1 cellular context compared by ENCODE assay signal in the genomic region with DNA sequence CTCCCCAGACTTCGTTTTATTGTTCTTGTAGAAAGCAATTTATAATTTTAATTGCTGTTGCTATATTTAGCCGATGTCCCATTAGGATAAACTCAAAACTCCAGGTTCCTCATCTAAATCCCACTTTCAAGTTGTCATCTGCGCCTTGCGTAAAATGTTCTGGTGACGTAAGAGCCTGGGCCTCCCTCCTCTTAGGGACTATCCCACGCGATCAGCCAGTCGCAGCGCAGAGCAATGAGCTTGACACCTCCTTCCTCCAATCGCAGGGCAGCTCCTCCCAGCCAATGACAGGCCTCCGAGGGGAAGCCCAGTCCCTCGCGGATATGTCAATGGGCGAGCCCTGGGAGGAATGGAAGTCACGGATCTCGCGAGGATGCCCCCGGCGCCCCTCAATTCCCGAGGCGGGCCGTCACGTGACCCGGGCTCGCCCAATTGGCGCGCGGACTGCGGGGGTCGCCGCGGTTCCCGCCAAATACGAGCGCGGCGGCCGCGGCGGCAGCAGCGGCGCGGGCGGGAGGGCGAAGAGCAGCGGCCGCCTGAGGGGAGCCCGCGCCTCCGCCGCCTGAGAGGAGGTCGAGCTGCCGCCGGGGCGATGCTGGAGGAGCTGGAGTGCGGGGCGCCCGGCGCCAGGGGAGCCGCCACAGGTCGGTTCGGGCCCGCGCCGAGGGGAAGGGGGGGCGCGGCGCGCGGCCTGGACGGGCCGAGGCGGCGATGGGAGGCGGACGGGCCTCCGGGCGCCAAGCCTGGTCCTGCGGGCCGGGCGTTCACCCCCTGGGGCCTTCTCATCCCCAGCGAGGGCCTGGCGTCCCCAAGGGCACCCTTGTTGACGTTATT.
A peak's percentile ranks its signal among the peaks of the same experiment; 100 is the strongest.
TF ChIP-seq lines count a peak whose summit lies in the region.

A gene with protein sequence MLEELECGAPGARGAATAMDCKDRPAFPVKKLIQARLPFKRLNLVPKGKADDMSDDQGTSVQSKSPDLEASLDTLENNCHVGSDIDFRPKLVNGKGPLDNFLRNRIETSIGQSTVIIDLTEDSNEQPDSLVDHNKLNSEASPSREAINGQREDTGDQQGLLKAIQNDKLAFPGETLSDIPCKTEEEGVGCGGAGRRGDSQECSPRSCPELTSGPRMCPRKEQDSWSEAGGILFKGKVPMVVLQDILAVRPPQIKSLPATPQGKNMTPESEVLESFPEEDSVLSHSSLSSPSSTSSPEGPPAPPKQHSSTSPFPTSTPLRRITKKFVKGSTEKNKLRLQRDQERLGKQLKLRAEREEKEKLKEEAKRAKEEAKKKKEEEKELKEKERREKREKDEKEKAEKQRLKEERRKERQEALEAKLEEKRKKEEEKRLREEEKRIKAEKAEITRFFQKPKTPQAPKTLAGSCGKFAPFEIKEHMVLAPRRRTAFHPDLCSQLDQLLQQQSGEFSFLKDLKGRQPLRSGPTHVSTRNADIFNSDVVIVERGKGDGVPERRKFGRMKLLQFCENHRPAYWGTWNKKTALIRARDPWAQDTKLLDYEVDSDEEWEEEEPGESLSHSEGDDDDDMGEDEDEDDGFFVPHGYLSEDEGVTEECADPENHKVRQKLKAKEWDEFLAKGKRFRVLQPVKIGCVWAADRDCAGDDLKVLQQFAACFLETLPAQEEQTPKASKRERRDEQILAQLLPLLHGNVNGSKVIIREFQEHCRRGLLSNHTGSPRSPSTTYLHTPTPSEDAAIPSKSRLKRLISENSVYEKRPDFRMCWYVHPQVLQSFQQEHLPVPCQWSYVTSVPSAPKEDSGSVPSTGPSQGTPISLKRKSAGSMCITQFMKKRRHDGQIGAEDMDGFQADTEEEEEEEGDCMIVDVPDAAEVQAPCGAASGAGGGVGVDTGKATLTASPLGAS (plus strand): TSS at position 470 of the 834 bp plus-strand sequence. CDS start 123 bp downstream, at position 593.

TF ChIP-seq in A549, 52 proteins besides CTCF, POLR2A, EP300 and RAD21 (continued from another document):
- TF ChIP-seq, protein P1, sequence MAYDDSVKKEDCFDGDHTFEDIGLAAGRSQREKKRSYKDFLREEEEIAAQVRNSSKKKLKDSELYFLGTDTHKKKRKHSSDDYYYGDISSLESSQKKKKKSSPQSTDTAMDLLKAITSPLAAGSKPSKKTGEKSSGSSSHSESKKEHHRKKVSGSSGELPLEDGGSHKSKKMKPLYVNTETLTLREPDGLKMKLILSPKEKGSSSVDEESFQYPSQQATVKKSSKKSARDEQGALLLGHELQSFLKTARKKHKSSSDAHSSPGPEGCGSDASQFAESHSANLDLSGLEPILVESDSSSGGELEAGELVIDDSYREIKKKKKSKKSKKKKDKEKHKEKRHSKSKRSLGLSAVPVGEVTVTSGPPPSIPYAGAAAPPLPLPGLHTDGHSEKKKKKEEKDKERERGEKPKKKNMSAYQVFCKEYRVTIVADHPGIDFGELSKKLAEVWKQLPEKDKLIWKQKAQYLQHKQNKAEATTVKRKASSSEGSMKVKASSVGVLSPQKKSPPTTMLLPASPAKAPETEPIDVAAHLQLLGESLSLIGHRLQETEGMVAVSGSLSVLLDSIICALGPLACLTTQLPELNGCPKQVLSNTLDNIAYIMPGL (CRISPR knock-in tag; IDR thresholded peaks at IDR 0.05; ENCODE audit: borderline replicate concordance) = no peak
- TF ChIP-seq JUN (IDR thresholded peaks at IDR 0.05) (peak in 1 of 2 experiments; percentile 51; a peak in 2 of 5 replicates), ZSCAN20 (CRISPR knock-in tag; IDR thresholded peaks at IDR 0.05) (no peak), EHMT2 (IDR thresholded peaks at IDR 0.05; ENCODE audit: low read depth) (no peak), ZC3H11A (IDR thresholded peaks at IDR 0.05) (no peak), NFE2L2 (conservative IDR thresholded peaks at IDR 0.05; ENCODE audit: low read length) (no peak), RCOR1 (IDR thresholded peaks at IDR 0.05; ENCODE audit: low read depth, low read length) (no peak), EHF (CRISPR knock-in tag; IDR thresholded peaks at IDR 0.05) (no peak), SREBF2 (IDR thresholded peaks at IDR 0.05) (no peak), RFX5 (IDR thresholded peaks at IDR 0.05) (0 out of 2 replicates have a peak, but pooled peaks have one; percentile 35), RARB (CRISPR knock-in tag; IDR thresholded peaks at IDR 0.05) (no peak), MYC (IDR thresholded peaks at IDR 0.05; ENCODE audit: borderline replicate concordance, low read length) (no peak), FOXS1 (CRISPR knock-in tag; IDR thresholded peaks at IDR 0.05) (no peak), MAZ (IDR thresholded peaks at IDR 0.05; ENCODE audit: borderline replicate concordance, low read depth, low read length) (no peak), MAFK (IDR thresholded peaks at IDR 0.05; ENCODE audit: partially characterized antibody) (no peak), JUNB (IDR thresholded peaks at IDR 0.05) (no peak), KDM1A (IDR thresholded peaks at IDR 0.05; ENCODE audit: low read depth) (no peak; the same call in 1 of the 2 replicates), KDM5A (IDR thresholded peaks at IDR 0.05) (peak; percentile 59; the same call in 1 of the 2 replicates), HOXB5 (CRISPR knock-in tag; IDR thresholded peaks at IDR 0.05) (0 out of 2 replicates have a peak, but pooled peaks have one; percentile 25), ZNF302 (CRISPR knock-in tag; IDR thresholded peaks at IDR 0.05) (no peak), FOSL2 (IDR thresholded peaks at IDR 0.05) (no peak), FOSL2 (CRISPR knock-in tag; IDR thresholded peaks at IDR 0.05) (no peak), TP53 (CRISPR knock-in tag; IDR thresholded peaks at IDR 0.05) (0 out of 2 replicates have a peak, but pooled peaks have one; percentile 46), CBX8 (IDR thresholded peaks at IDR 0.05) (no peak), SMC3 (IDR thresholded peaks at IDR 0.05) (no peak), CHD4 (IDR thresholded peaks at IDR 0.05; ENCODE audit: borderline replicate concordance) (no peak), POLR2AphosphoS2 (conservative IDR thresholded peaks at IDR 0.05; ENCODE audit: low read length) (no peak), BHLHE40 (IDR thresholded peaks at IDR 0.05; ENCODE audit: low read depth, low read length) (no peak), ZFP36 (IDR thresholded peaks at IDR 0.05; ENCODE audit: borderline replicate concordance, partially characterized antibody) (no peak), HEYL (CRISPR knock-in tag; IDR thresholded peaks at IDR 0.05) (no peak), RNF2 (IDR thresholded peaks at IDR 0.05; ENCODE audit: borderline replicate concordance, low read depth) (no peak), NR3C1 (IDR thresholded peaks at IDR 0.05) (no peak), PHF8 (IDR thresholded peaks at IDR 0.05; ENCODE audit: borderline replicate concordance, low read depth) (peak; percentile 55; the same call in 1 of the 2 replicates), HDAC2 (IDR thresholded peaks at IDR 0.05) (no peak), FOSB (CRISPR knock-in tag; IDR thresholded peaks at IDR 0.05) (no peak), CBX2 (IDR thresholded peaks at IDR 0.05; ENCODE audit: borderline replicate concordance, low read depth) (no peak), HOXA7 (CRISPR knock-in tag; IDR thresholded peaks at IDR 0.05) (no peak), CEBPB (IDR thresholded peaks at IDR 0.05) (peak in 1 of 2 experiments; percentile 75; a peak in 3 of 4 replicates), HOXB13 (CRISPR knock-in tag; IDR thresholded peaks at IDR 0.05; ENCODE audit: low read depth) (no peak)
- TF ChIP-seq, protein P2, sequence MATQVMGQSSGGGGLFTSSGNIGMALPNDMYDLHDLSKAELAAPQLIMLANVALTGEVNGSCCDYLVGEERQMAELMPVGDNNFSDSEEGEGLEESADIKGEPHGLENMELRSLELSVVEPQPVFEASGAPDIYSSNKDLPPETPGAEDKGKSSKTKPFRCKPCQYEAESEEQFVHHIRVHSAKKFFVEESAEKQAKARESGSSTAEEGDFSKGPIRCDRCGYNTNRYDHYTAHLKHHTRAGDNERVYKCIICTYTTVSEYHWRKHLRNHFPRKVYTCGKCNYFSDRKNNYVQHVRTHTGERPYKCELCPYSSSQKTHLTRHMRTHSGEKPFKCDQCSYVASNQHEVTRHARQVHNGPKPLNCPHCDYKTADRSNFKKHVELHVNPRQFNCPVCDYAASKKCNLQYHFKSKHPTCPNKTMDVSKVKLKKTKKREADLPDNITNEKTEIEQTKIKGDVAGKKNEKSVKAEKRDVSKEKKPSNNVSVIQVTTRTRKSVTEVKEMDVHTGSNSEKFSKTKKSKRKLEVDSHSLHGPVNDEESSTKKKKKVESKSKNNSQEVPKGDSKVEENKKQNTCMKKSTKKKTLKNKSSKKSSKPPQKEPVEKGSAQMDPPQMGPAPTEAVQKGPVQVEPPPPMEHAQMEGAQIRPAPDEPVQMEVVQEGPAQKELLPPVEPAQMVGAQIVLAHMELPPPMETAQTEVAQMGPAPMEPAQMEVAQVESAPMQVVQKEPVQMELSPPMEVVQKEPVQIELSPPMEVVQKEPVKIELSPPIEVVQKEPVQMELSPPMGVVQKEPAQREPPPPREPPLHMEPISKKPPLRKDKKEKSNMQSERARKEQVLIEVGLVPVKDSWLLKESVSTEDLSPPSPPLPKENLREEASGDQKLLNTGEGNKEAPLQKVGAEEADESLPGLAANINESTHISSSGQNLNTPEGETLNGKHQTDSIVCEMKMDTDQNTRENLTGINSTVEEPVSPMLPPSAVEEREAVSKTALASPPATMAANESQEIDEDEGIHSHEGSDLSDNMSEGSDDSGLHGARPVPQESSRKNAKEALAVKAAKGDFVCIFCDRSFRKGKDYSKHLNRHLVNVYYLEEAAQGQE (IDR thresholded peaks at IDR 0.05) = peak; percentile 100
- TF ChIP-seq, protein P3, sequence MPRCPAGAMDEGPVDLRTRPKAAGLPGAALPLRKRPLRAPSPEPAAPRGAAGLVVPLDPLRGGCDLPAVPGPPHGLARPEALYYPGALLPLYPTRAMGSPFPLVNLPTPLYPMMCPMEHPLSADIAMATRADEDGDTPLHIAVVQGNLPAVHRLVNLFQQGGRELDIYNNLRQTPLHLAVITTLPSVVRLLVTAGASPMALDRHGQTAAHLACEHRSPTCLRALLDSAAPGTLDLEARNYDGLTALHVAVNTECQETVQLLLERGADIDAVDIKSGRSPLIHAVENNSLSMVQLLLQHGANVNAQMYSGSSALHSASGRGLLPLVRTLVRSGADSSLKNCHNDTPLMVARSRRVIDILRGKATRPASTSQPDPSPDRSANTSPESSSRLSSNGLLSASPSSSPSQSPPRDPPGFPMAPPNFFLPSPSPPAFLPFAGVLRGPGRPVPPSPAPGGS (IDR thresholded peaks at IDR 0.05) = 0 out of 3 replicates have a peak, but pooled peaks have one; percentile 35
- TF ChIP-seq, protein P4, sequence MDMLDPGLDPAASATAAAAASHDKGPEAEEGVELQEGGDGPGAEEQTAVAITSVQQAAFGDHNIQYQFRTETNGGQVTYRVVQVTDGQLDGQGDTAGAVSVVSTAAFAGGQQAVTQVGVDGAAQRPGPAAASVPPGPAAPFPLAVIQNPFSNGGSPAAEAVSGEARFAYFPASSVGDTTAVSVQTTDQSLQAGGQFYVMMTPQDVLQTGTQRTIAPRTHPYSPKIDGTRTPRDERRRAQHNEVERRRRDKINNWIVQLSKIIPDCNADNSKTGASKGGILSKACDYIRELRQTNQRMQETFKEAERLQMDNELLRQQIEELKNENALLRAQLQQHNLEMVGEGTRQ (IDR thresholded peaks at IDR 0.05) = peak; percentile 95
- TF ChIP-seq, protein P5, sequence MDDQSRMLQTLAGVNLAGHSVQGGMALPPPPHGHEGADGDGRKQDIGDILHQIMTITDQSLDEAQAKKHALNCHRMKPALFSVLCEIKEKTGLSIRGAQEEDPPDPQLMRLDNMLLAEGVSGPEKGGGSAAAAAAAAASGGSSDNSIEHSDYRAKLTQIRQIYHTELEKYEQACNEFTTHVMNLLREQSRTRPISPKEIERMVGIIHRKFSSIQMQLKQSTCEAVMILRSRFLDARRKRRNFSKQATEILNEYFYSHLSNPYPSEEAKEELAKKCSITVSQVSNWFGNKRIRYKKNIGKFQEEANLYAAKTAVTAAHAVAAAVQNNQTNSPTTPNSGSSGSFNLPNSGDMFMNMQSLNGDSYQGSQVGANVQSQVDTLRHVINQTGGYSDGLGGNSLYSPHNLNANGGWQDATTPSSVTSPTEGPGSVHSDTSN (IDR thresholded peaks at IDR 0.05) = peak; percentile 86
- TF ChIP-seq, protein P6, sequence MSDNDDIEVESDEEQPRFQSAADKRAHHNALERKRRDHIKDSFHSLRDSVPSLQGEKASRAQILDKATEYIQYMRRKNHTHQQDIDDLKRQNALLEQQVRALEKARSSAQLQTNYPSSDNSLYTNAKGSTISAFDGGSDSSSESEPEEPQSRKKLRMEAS (IDR thresholded peaks at IDR 0.05) = peak; percentile 77
- TF ChIP-seq, protein P7, sequence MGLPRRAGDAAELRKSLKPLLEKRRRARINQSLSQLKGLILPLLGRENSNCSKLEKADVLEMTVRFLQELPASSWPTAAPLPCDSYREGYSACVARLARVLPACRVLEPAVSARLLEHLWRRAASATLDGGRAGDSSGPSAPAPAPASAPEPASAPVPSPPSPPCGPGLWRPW (IDR thresholded peaks at IDR 0.05) = no peak
